Comparison of ENCODE assay signal across 16 cellular contexts in genomic region chr2:186629245-186629996, GRCh38.
"Had no signal": no experiment of that assay in that cellular context is flagged by ENCODE, and none has a peak within 500 bp of the region (broad histone marks: within the 10 kb centered on the region; RNA-seq: fewer than 3 reads in every experiment).

No MANE protein-coding gene starts in this region.

- H3K4me1 ChIP-seq: right lobe of liver, upper lobe of left lung had no signal

- DNase-seq: activated CD4-positive, alpha-beta T cell treated with anti-CD3 and anti-CD28 coated beads for 1 hour; activated gamma-delta T cell; activated T-cell treated with anti-CD3 and anti-CD28 coated beads, Interleukin-2, amount 50 U/mL, for 72 hours; adrenal gland; dermis blood vessel endothelial cell; effector memory CD8-positive, alpha-beta T cell; foreskin fibroblast; left ventricle myocardium superior; naive thymus-derived CD4-positive, alpha-beta T cell; ovary; right lobe of liver; stimulated activated CD4-positive, alpha-beta T cell treated with anti-CD3 and anti-CD28 coated beads, Interleukin-4, amount 100 ng/mL, for 24 hours; upper lobe of left lung had no signal

- H3K27me3 ChIP-seq: adrenal gland, cardiac muscle cell, ovary, right lobe of liver, upper lobe of left lung had no signal

- H3K36me3 ChIP-seq: adrenal gland, ovary, right lobe of liver, thoracic aorta had no signal

- H3K9me3 ChIP-seq: adrenal gland, ovary, right lobe of liver, thoracic aorta, upper lobe of left lung had no signal

- H3K4me3 ChIP-seq: adrenal gland, cardiac muscle cell, ovary, right lobe of liver, thoracic aorta, upper lobe of left lung had no signal

- H3K27ac ChIP-seq: adrenal gland, cardiac muscle cell, ovary, right lobe of liver, thoracic aorta, upper lobe of left lung, VCaP had no signal
